ENCODE assay signal across 21 cellular contexts in the genomic region with DNA sequence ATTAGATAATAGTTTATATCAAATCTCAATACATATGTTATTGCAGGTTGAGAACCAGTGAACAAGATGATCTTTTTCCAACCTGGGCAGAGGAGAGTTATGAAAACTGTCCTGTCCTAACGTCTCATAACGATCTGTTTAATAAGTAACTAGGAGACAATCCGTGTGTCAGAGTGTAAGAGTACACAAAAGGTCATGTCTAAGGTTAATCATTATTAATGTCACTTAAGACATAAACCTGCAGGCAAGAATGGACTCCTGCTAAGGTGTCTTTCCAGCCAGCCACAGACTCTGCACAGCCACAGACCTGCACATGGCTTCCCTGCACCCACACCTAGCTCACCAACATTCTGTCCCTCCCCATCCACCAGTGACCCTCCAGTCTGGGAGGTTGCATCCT. TPM values are rescaled to one million over a fixed set of nuclear protein-coding genes. Genes with fewer than 3 reads are reported as not detected.
A peak's percentile ranks its signal among the peaks of the same experiment; 100 is the strongest.
DNase-seq lines count a peak whose midpoint lies in the region; ATAC-seq, FAIRE-seq and TF ChIP-seq lines count a peak whose summit lies in the region.
"Had no signal": no experiment of that assay in that cellular context is flagged by ENCODE, and none has a peak within 500 bp of the region (broad histone marks: within the 10 kb centered on the region; RNA-seq: fewer than 3 reads in every experiment).

No MANE protein-coding gene starts in this region.

- H3K4me3 Mint-ChIP-seq in activated CD8-positive, alpha-beta memory T cell treated with anti-CD3 and anti-CD28 coated beads, Interleukin-2, amount 10 ng/mL, durations not matched to agents 7 days and 5 days = no peak overlapping the region
- H3K4me3 Mint-ChIP-seq: CD8-positive, alpha-beta T cell; H9 had no signal

- ATAC-seq in right lobe of liver (peak; percentile 88 to 93 (median 90)), esophagus mucosa (no peak)
- ATAC-seq in activated CD8-positive, alpha-beta memory T cell treated with anti-CD3 and anti-CD28 coated beads, Interleukin-2, amount 10 ng/mL, durations not matched to agents 7 days and 5 days = no peak
- ATAC-seq: CD8-positive, alpha-beta T cell had no signal

- H3K27ac ChIP-seq in kidney (ENCODE audit: low read depth in 2 of 2, low read length in 2 of 2) (no peak overlapping the region), right lobe of liver (peak overlapping the region in 1 of 3 donors; percentile 44)
- H3K27ac ChIP-seq: BLaER1, KMS-11, SJCRH30 had no signal

- H3K36me3 Mint-ChIP-seq in activated CD8-positive, alpha-beta memory T cell treated with anti-CD3 and anti-CD28 coated beads, Interleukin-2, amount 10 ng/mL, durations not matched to agents 7 days and 5 days = no peaks in the 10 kb centered on the region
- H3K36me3 Mint-ChIP-seq: CD8-positive, alpha-beta T cell had no signal

- H3K9ac ChIP-seq in kidney (ENCODE audit: low read length in 2 of 2) = no peak overlapping the region
- H3K9ac ChIP-seq: BLaER1, KMS-11 had no signal

- WGBS in right lobe of liver (ENCODE audit: insufficient coverage, low coverage, low lambda C conversion rate, missing lambda C conversion rate) = 19% methylated on average over 3 of the region's 3 CpGs

- H3K36me3 ChIP-seq in kidney (ENCODE audit: control insufficient read depth in 1 of 2, insufficient read depth in 2 of 2, low read length in 2 of 2) (no peaks in the 10 kb centered on the region), right lobe of liver (no peaks in the 10 kb centered on the region)
- H3K36me3 ChIP-seq: BLaER1, SJCRH30 had no signal

- peak; percentile 38 for FAIRE-seq in kidney (lab: Jason Lieb, UNC)
- FAIRE-seq: A204.1 had no signal

- no peaks in the 10 kb centered on the region for H3K27me3 ChIP-seq in right lobe of liver
- H3K27me3 ChIP-seq: BLaER1 had no signal

- H3K4me3 ChIP-seq in kidney (ENCODE audit: low read length in 2 of 2) (no peak overlapping the region), right lobe of liver (no peak overlapping the region)
- H3K4me3 ChIP-seq: BLaER1, SJCRH30 had no signal

- CTCF ChIA-PET in activated CD8-positive, alpha-beta memory T cell treated with anti-CD3 and anti-CD28 coated beads, Interleukin-2, amount 10 ng/mL, durations not matched to agents 7 days and 5 days (lab: Charles Lee) = no interaction called here

- intact Hi-C loops in kidney (cut with DNase I) (no loop called here), right lobe of liver (cut with DNase I) (no loop called here)

- no peak for TF ChIP-seq POLR2A in right lobe of liver (IDR thresholded peaks at IDR 0.05)

- H3K4me1 ChIP-seq in kidney (ENCODE audit: control insufficient read depth in 1 of 2, insufficient read depth in 1 of 2, low read depth in 1 of 2, low read length in 2 of 2) (peaks cover 0 to 13% of the 10 kb centered on the region in 2 donors), right lobe of liver (peaks cover 0 to 40% (median 19%) of the 10 kb centered on the region in 4 donors)
- H3K4me1 ChIP-seq: SJCRH30 had no signal

- TF ChIP-seq CTCF in kidney (IDR thresholded peaks at IDR 0.05; ENCODE audit: borderline replicate concordance, extremely low read depth, insufficient read depth) (no peak), right lobe of liver (IDR thresholded peaks at IDR 0.05) (no peak)

- no peaks in the 10 kb centered on the region for H3K9me3 Mint-ChIP-seq in activated CD8-positive, alpha-beta memory T cell treated with anti-CD3 and anti-CD28 coated beads, Interleukin-2, amount 10 ng/mL, durations not matched to agents 7 days and 5 days (ENCODE audit: low read depth)
- H3K9me3 Mint-ChIP-seq: CD8-positive, alpha-beta T cell; H9 had no signal

- no peaks in the 10 kb centered on the region for H3K4me1 Mint-ChIP-seq in activated CD8-positive, alpha-beta memory T cell treated with anti-CD3 and anti-CD28 coated beads, Interleukin-2, amount 10 ng/mL, durations not matched to agents 7 days and 5 days
- H3K4me1 Mint-ChIP-seq: H9 had no signal

- H3K9me3 ChIP-seq in kidney (ENCODE audit: control insufficient read depth in 1 of 2, low read length in 2 of 2) (no peaks in the 10 kb centered on the region), right lobe of liver (no peaks in the 10 kb centered on the region)
- H3K9me3 ChIP-seq: BLaER1, SJCRH30 had no signal

- peaks cover 55% of the 10 kb centered on the region for H3K27me3 Mint-ChIP-seq in activated CD8-positive, alpha-beta memory T cell treated with anti-CD3 and anti-CD28 coated beads, Interleukin-2, amount 10 ng/mL, durations not matched to agents 7 days and 5 days

- no peak overlapping the region for H3K27ac Mint-ChIP-seq in activated CD8-positive, alpha-beta memory T cell treated with anti-CD3 and anti-CD28 coated beads, Interleukin-2, amount 10 ng/mL, durations not matched to agents 7 days and 5 days
- H3K27ac Mint-ChIP-seq: CD8-positive, alpha-beta T cell had no signal

- peak; percentile 1 for DNase-seq in ACHN
- DNase-seq in HuH-7.5 (ENCODE audit: low spot score) = peak; percentile 33
- DNase-seq in kidney = no peak
- no peak for DNase-seq in right lobe of liver
- DNase-seq in activated CD4-positive, alpha-beta T cell treated with anti-CD3 and anti-CD28 coated beads for 4 hours = no peak
- no peak for DNase-seq in activated CD4-positive, alpha-beta T cell treated with anti-CD3 and anti-CD28 coated beads, Interleukin-2, amount 50 U/mL, for 48 hours
- no peak for DNase-seq in activated CD8-positive, alpha-beta memory T cell treated with anti-CD3 and anti-CD28 coated beads, Interleukin-2, amount 10 ng/mL, durations not matched to agents 7 days and 5 days
- DNase-seq: CD8-positive, alpha-beta T cell; DND-41; H9; NCI-H1092; NCI-H1436 treated with DMSO at 0.1 percent for 48 hours; NCI-H2029; NCI-H526; SJCRH30 had no signal

- in situ Hi-C loops in ACHN (cut with HindIII; ENCODE audit: low pct_ligation_motif_present, low pct_unique_long_range_greater_than_20kb, low sequenced_read_pairs) = no loop called here

RNA-seq across cellular contexts. Expression of gene SLC5A4, which starts 10.1 kb away (rescaled TPM):
- total RNA-seq in kidney (2.0 TPM), right lobe of liver (under 1 TPM in 4 of 6 experiments, not detected in 2; 0.11 to 0.20 (median 0.16) TPM), esophagus mucosa (0.24 TPM)
- polyA plus RNA-seq in kidney (ENCODE audit: insufficient read depth, low read depth, low replicate concordance) = not detected
- total RNA-seq in activated CD8-positive, alpha-beta memory T cell treated with anti-CD3 and anti-CD28 coated beads, Interleukin-2, amount 10 ng/mL, durations not matched to agents 7 days and 5 days = not detected
- total RNA-seq: CD8-positive, alpha-beta T cell; G401; H9; MCF 10A had no signal

RNA-seq across cellular contexts. Expression of gene RFPL2, which starts 40.2 kb away (rescaled TPM):
- total RNA-seq in kidney (not detected), right lobe of liver (under 1 TPM in 1 of 6 experiments, not detected in 5; 0.15 TPM), esophagus mucosa (not detected)
- not detected for polyA plus RNA-seq in kidney (ENCODE audit: insufficient read depth, low read depth, low replicate concordance)
- total RNA-seq in activated CD8-positive, alpha-beta memory T cell treated with anti-CD3 and anti-CD28 coated beads, Interleukin-2, amount 10 ng/mL, durations not matched to agents 7 days and 5 days = under 1 TPM; 0.16 to 0.41 TPM
- total RNA-seq: CD8-positive, alpha-beta T cell; H9; MCF 10A; SJCRH30 had no signal

Comparison
In these comparisons a context has a peak if more than half of its experiments do, and no peak if none do; other contexts are left out.
1. DNase-seq: peak in ACHN (single experiment) and HuH-7.5 (single experiment); none in kidney (single experiment), right lobe of liver (0 of 3), activated CD4-positive, alpha-beta T cell treated with anti-CD3 and anti-CD28 coated beads for 4 hours (0 of 2), activated CD4-positive, alpha-beta T cell treated with anti-CD3 and anti-CD28 coated beads, Interleukin-2, amount 50 U/mL, for 48 hours (0 of 2) and activated CD8-positive, alpha-beta memory T cell treated with anti-CD3 and anti-CD28 coated beads, Interleukin-2, amount 10 ng/mL, durations not matched to agents 7 days and 5 days (single experiment).
2. ATAC-seq: peak in right lobe of liver (4 of 4); none in esophagus mucosa (single experiment) and activated CD8-positive, alpha-beta memory T cell treated with anti-CD3 and anti-CD28 coated beads, Interleukin-2, amount 10 ng/mL, durations not matched to agents 7 days and 5 days (single experiment).